In genomic region chr4:183807420-183808101, GRCh38 we compare ENCODE assay signal across 27 cellular contexts.
DNase-seq lines count a peak whose midpoint lies in the region; ATAC-seq and TF ChIP-seq lines count a peak whose summit lies in the region.
"Had no signal": no experiment of that assay in that cellular context is flagged by ENCODE, and none has a peak within 500 bp of the region (broad histone marks: within the 10 kb centered on the region; RNA-seq: fewer than 3 reads in every experiment).

No MANE protein-coding gene starts in this region.

- intact Hi-C loops in Caco-2 (cut with micrococcal nuclease; ENCODE audit: unreplicated experiment): no loop called here

- H3K27me3 Mint-ChIP-seq in Caco-2 (ENCODE audit: insufficient read depth, unreplicated experiment): no peaks in the 10 kb centered on the region

- H3K27ac ChIP-seq in WERI-Rb-1: peak overlapping the region; percentile 88
- peak overlapping the region; percentile 30 for H3K27ac ChIP-seq in cardiac muscle cell
- H3K27ac ChIP-seq in muscle layer of duodenum (ENCODE audit: low read length): peak overlapping the region; percentile 49
- H3K27ac ChIP-seq in skeletal muscle tissue (ENCODE audit: low read depth, low read length): peak overlapping the region; percentile 23
- H3K27ac ChIP-seq: dorsolateral prefrontal cortex, foreskin keratinocyte, parathyroid adenoma had no signal

- H3K9ac ChIP-seq in skeletal muscle tissue (ENCODE audit: low read depth in 1 of 3, low read length in 3 of 3): no peak overlapping the region
- H3K9ac ChIP-seq: parathyroid adenoma had no signal

- H3K9me3 ChIP-seq in WERI-Rb-1 (ENCODE audit: severe bottlenecking): no peaks in the 10 kb centered on the region
- H3K9me3 ChIP-seq in cardiac muscle cell (ENCODE audit: low read depth): no peaks in the 10 kb centered on the region
- no peaks in the 10 kb centered on the region for H3K9me3 ChIP-seq in muscle layer of duodenum (ENCODE audit: control insufficient read depth in 1 of 2, low read length in 2 of 2)
- no peaks in the 10 kb centered on the region for H3K9me3 ChIP-seq in skeletal muscle tissue (ENCODE audit: control insufficient read depth in 3 of 3, low read length in 3 of 3)
- H3K9me3 ChIP-seq in Caco-2: no peaks in the 10 kb centered on the region

- H3K4me1 ChIP-seq in cardiac muscle cell (ENCODE audit: low read depth) (no peaks in the 10 kb centered on the region), muscle layer of duodenum (ENCODE audit: control insufficient read depth in 1 of 2, insufficient read depth in 2 of 2, low read length in 2 of 2) (no peaks in the 10 kb centered on the region), skeletal muscle tissue (ENCODE audit: control insufficient read depth in 3 of 3, insufficient read depth in 3 of 3, low read length in 3 of 3) (no peaks in the 10 kb centered on the region), Caco-2 (no peaks in the 10 kb centered on the region)
- H3K4me1 ChIP-seq: foreskin keratinocyte, parathyroid adenoma had no signal

- CTCF ChIA-PET in Caco-2 (lab: Charles Lee): no interaction called here

- H3K36me3 Mint-ChIP-seq in Caco-2 (ENCODE audit: insufficient read depth, unreplicated experiment): no peaks in the 10 kb centered on the region
- H3K36me3 Mint-ChIP-seq: CD4-positive, CD25-positive, alpha-beta regulatory T cell; naive B cell had no signal

- H3K4me3 Mint-ChIP-seq in Caco-2 (ENCODE audit: unreplicated experiment): no peak overlapping the region
- H3K4me3 Mint-ChIP-seq: activated T-cell treated with anti-CD3 and anti-CD28 coated beads, Interleukin-2, amount 50 U/mL, for 24 hours; CD4-positive, CD25-positive, alpha-beta regulatory T cell; naive B cell had no signal

- no peaks in the 10 kb centered on the region for H3K9me3 Mint-ChIP-seq in Caco-2 (ENCODE audit: unreplicated experiment)
- H3K9me3 Mint-ChIP-seq: activated T-cell treated with anti-CD3 and anti-CD28 coated beads, Interleukin-2, amount 50 U/mL, for 24 hours had no signal

- TF ChIP-seq CTCF in WERI-Rb-1 (IDR thresholded peaks at IDR 0.05; ENCODE audit: low read depth, low read length) (no peak), cardiac muscle cell (IDR thresholded peaks at IDR 0.05; ENCODE audit: low read depth, low read length) (no peak), Caco-2 (IDR thresholded peaks at IDR 0.05; ENCODE audit: insufficient read depth in 1 of 2, low read depth in 1 of 2, low read length in 1 of 2, severe bottlenecking in 1 of 2, unreplicated experiment in 1 of 2) (no peak)

- no peak overlapping the region for H3K27ac Mint-ChIP-seq in Caco-2 (ENCODE audit: unreplicated experiment)
- H3K27ac Mint-ChIP-seq: activated T-cell treated with anti-CD3 and anti-CD28 coated beads, Interleukin-2, amount 50 U/mL, for 24 hours; CD4-positive, CD25-positive, alpha-beta regulatory T cell; naive B cell had no signal

- H3K4me1 Mint-ChIP-seq in Caco-2 (ENCODE audit: low read depth, unreplicated experiment): no peaks in the 10 kb centered on the region
- H3K4me1 Mint-ChIP-seq: CD4-positive, CD25-positive, alpha-beta regulatory T cell; naive B cell had no signal

- no TSS peak for BruUV-seq in Caco-2 (replicated peaks; lab: Mats Ljungman, UMichigan)

- POLR2A ChIA-PET in Caco-2 (lab: Charles Lee): no interaction called here

- ATAC-seq in GM18858 (IDR thresholded peaks at IDR 0.05; ENCODE audit: unreplicated experiment): no peak
- ATAC-seq: foreskin keratinocyte had no signal

- H3K36me3 ChIP-seq in WERI-Rb-1 (no peaks in the 10 kb centered on the region), cardiac muscle cell (no peaks in the 10 kb centered on the region), muscle layer of duodenum (ENCODE audit: control insufficient read depth in 1 of 2, insufficient read depth in 2 of 2, low read length in 2 of 2) (no peaks in the 10 kb centered on the region), skeletal muscle tissue (ENCODE audit: control insufficient read depth in 3 of 3, insufficient read depth in 3 of 3, low read length in 3 of 3) (no peaks in the 10 kb centered on the region), Caco-2 (ENCODE audit: control insufficient read depth, insufficient read depth, low read length) (no peaks in the 10 kb centered on the region)

- peak overlapping the region; percentile 37 for H3K4me3 ChIP-seq in WERI-Rb-1 (ENCODE audit: low read depth, low read length)
- no peak overlapping the region for H3K4me3 ChIP-seq in cardiac muscle cell
- H3K4me3 ChIP-seq in muscle layer of duodenum (ENCODE audit: low read depth in 1 of 2, low read length in 2 of 2): no peak overlapping the region
- no peak overlapping the region for H3K4me3 ChIP-seq in skeletal muscle tissue (ENCODE audit: low read length in 3 of 3)
- no peak overlapping the region for H3K4me3 ChIP-seq in Caco-2 (ENCODE audit: low read depth, low read length)
- H3K4me3 ChIP-seq: dorsolateral prefrontal cortex had no signal

- DNase-seq in WERI-Rb-1: peak; percentile 86
- DNase-seq in cardiac muscle cell (ENCODE audit: low read depth in 1 of 2, low spot score in 1 of 2): no peak
- DNase-seq in Caco-2: no peak
- DNase-seq in activated CD4-positive, alpha-beta T cell treated with anti-CD3 and anti-CD28 coated beads, Interleukin-2, amount 50 U/mL, for 1 hour: no peak
- DNase-seq in amniotic stem cell (lab: John Stamatoyannopoulos, UW): no peak
- DNase-seq: activated CD4-positive, CD25-positive, alpha-beta regulatory T cell treated with anti-CD3 and anti-CD28 coated beads, Interleukin-2, amount 50 U/mL, for 72 hours; activated CD8-positive, alpha-beta memory T cell treated with anti-CD3 and anti-CD28 coated beads for 24 hours; activated naive CD4-positive, alpha-beta T cell treated with Interleukin-2 at 50 U/mL for 16 hours; activated T-cell treated with anti-CD3 and anti-CD28 coated beads, Interleukin-2, amount 50 U/mL, for 24 hours; CD4-positive, CD25-positive, alpha-beta regulatory T cell; DMS 273 treated with DMSO at 0.1 percent for 48 hours; foreskin keratinocyte; Karpas-422; mesenchymal stem cell; naive B cell; NCI-H1048; NCI-H187 treated with DMSO at 0.1 percent for 48 hours; NCI-H446; OCI-M1; SHP77 treated with DMSO at 0.1 percent for 48 hours; stimulated activated CD4-positive, alpha-beta T cell treated with anti-CD3 and anti-CD28 coated beads, Interleukin-1b, Interleukin-23, amount 100 ng/mL, for 48 hours; SW 1271 had no signal

- H3K27me3 ChIP-seq in WERI-Rb-1 (ENCODE audit: insufficient read depth, low read depth, severe bottlenecking) (no peaks in the 10 kb centered on the region), cardiac muscle cell (no peaks in the 10 kb centered on the region), muscle layer of duodenum (ENCODE audit: low read depth, low read length) (no peaks in the 10 kb centered on the region), skeletal muscle tissue (ENCODE audit: control insufficient read depth in 3 of 3, insufficient read depth in 3 of 3, low read length in 3 of 3) (no peaks in the 10 kb centered on the region), Caco-2 (replicated peaks; ENCODE audit: control insufficient read depth, insufficient read depth, low read length) (no peaks in the 10 kb centered on the region)
- H3K27me3 ChIP-seq: foreskin keratinocyte had no signal

Comparison
In these comparisons a context has a peak if more than half of its experiments do, and no peak if none do; other contexts are left out.
1. H3K27ac ChIP-seq: peak in every context shown above with its lines; median percentile 88 in WERI-Rb-1; 49 in muscle layer of duodenum; 30 in cardiac muscle cell; 23 in skeletal muscle tissue.